14 cellular contexts compared by ENCODE assay signal in genomic region chr12:71900091-71900490, GRCh38. TPM values are rescaled to one million over a fixed set of nuclear protein-coding genes. Genes with fewer than 3 reads are reported as not detected.
A peak's percentile ranks its signal among the peaks of the same experiment; 100 is the strongest.
DNase-seq lines count a peak whose midpoint lies in the region; TF ChIP-seq lines count a peak whose summit lies in the region.
"Had no signal": no experiment of that assay in that cellular context is flagged by ENCODE, and none has a peak within 500 bp of the region (broad histone marks: within the 10 kb centered on the region; RNA-seq: fewer than 3 reads in every experiment).

No MANE protein-coding gene starts in this region.

- peaks cover 33% of the 10 kb centered on the region for H3K36me3 ChIP-seq in BE2C

- no peaks in the 10 kb centered on the region for H3K4me1 ChIP-seq in BE2C

- DNase-seq in BE2C (no peak), HT-29 (ENCODE audit: low spot score) (peak; percentile 19), astrocyte of the hippocampus (ENCODE audit: low read depth, low spot score) (peak; percentile 7), kidney tubule cell (ENCODE audit: low spot score) (peak; percentile 28), amygdala (lab: John Stamatoyannopoulos, UW) (no peak), superior temporal gyrus (ENCODE audit: extremely low spot score) (no peak), NCI-H2227 treated with DMSO at 0.1 percent for 48 hours (lab: John Stamatoyannopoulos, UW) (no peak)
- no peak for DNase-seq in activated naive CD4-positive, alpha-beta T cell treated with Interleukin-2 at 50 U/mL for 16 hours
- DNase-seq: caudate nucleus; hippocampal formation; naive thymus-derived CD4-positive, alpha-beta T cell; NCI-H226; stimulated activated naive CD8-positive, alpha-beta T cell treated with anti-CD3 and anti-CD28 coated beads, Interleukin-15, Interleukin-2, amounts not matched to agents 100 U/mL and 50 U/mL, for 24 hours; T-cell had no signal

- no peaks in the 10 kb centered on the region for H3K9me3 ChIP-seq in BE2C

- no peak overlapping the region for H3K4me3 ChIP-seq in BE2C (ENCODE audit: low read depth, low read length)

- peak; percentile 45; the same call in 1 of the 2 replicates for TF ChIP-seq CTCF in BE2C (IDR thresholded peaks at IDR 0.05; ENCODE audit: low read depth, low read length)

- no peaks in the 10 kb centered on the region for H3K27me3 ChIP-seq in BE2C

RNA-seq across cellular contexts. Expression of gene TPH2, which starts 38.6 kb away (rescaled TPM):
- not detected for polyA plus RNA-seq in BE2C (2012; ENCODE audit: insufficient read depth, insufficient read length, low read depth)
- not detected in 2 replicates for total RNA-seq in HT-29 (2014; rRNA removed; shearing (Covaris generic))
- polyA plus RNA-seq: naive thymus-derived CD4-positive, alpha-beta T cell had no signal

Comparison
In these comparisons a context has a peak if more than half of its experiments do, and no peak if none do; other contexts are left out.
1. DNase-seq: peak in HT-29 (single experiment), astrocyte of the hippocampus (single experiment) and kidney tubule cell (single experiment); none in BE2C (single experiment), amygdala (0 of 56), superior temporal gyrus (single experiment), activated naive CD4-positive, alpha-beta T cell treated with Interleukin-2 at 50 U/mL for 16 hours (single experiment) and NCI-H2227 treated with DMSO at 0.1 percent for 48 hours (single experiment).